In genomic region chr1:205144751-205145150, GRCh38 we compare ENCODE assay signal across 1 cellular context.
TF ChIP-seq lines count a peak whose summit lies in the region.

No MANE protein-coding gene starts in this region.

TF ChIP-seq in endothelial cell of umbilical vein, 7 proteins besides CTCF, POLR2A, EP300 and RAD21:
- TF ChIP-seq, protein P1, sequence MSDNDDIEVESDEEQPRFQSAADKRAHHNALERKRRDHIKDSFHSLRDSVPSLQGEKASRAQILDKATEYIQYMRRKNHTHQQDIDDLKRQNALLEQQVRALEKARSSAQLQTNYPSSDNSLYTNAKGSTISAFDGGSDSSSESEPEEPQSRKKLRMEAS (IDR thresholded peaks at IDR 0.05; ENCODE audit: insufficient read depth, insufficient read length), result no peak
- TF ChIP-seq FOS (IDR thresholded peaks at IDR 0.05; ENCODE audit: borderline replicate concordance, insufficient read depth, low read length), result no peak
- TF ChIP-seq MYC (IDR thresholded peaks at IDR 0.05; ENCODE audit: low read depth, low read length), result no peak
- no peak for TF ChIP-seq POLR2AphosphoS5 (IDR thresholded peaks at IDR 0.05; ENCODE audit: insufficient read depth, low read depth, low read length)
- no peak for TF ChIP-seq GATA2 (IDR thresholded peaks at IDR 0.05; ENCODE audit: insufficient read depth, insufficient read length, low read depth, low read length)
- peak; percentile 74 for TF ChIP-seq JUN (IDR thresholded peaks at IDR 0.05; ENCODE audit: borderline replicate concordance, insufficient read depth, insufficient read length, low read depth)
